Comparison of ENCODE assay signal across 28 cellular contexts in genomic region chr9:108235599-108235998, GRCh38.
"Had no signal": no experiment of that assay in that cellular context is flagged by ENCODE, and none has a peak within 500 bp of the region (broad histone marks: within the 10 kb centered on the region; RNA-seq: fewer than 3 reads in every experiment).

No MANE protein-coding gene starts in this region.

- H3K9me3 Mint-ChIP-seq: neural crest cell; stimulated activated memory B cell treated with anti-CD40 and anti-IgM and Interleukin-4, amounts not matched to agents 10 μg/mL and 1 μg/mL and 100 μg/mL, for 72 hours had no signal

- H3K27me3 ChIP-seq: left lung, right atrium auricular region, right lobe of liver, tibial nerve, upper lobe of left lung, vagina had no signal

- H3K4me2 ChIP-seq: smooth muscle cell had no signal

- H3K27ac ChIP-seq: left lung, lower lobe of right lung, parathyroid adenoma, right atrium auricular region, right lobe of liver, tibial nerve, upper lobe of left lung, vagina had no signal

- H3K4me1 ChIP-seq: left lung, lower lobe of right lung, parathyroid adenoma, right atrium auricular region, right lobe of liver, tibial nerve, upper lobe of left lung, vagina had no signal

- DNase-seq: hypothalamus; immature natural killer cell; kidney; left colon; left lung; lower lobe of right lung; mammary epithelial cell; midbrain; mucosa of descending colon; naive thymus-derived CD4-positive, alpha-beta T cell; nucleus accumbens; right lobe of liver; stimulated activated CD4-positive, alpha-beta T cell treated with anti-CD3 and anti-CD28 coated beads, Interleukin-1b, Interleukin-23, amount 100 ng/mL, for 48 hours; stimulated activated CD4-positive, alpha-beta T cell treated with anti-CD3 and anti-CD28 coated beads, Interleukin-2, amount 100 ng/mL, for 48 hours; stimulated activated CD4-positive, alpha-beta T cell treated with anti-CD3 and anti-CD28 coated beads, Interleukin-4, amount 100 ng/mL, for 4 hours; stimulated activated CD8-positive, alpha-beta memory T cell treated with anti-CD3 and anti-CD28 coated beads, Interleukin-4, amount 100 ng/mL, for 48 hours; stimulated activated naive CD4-positive, alpha-beta T cell treated with Interleukin-2 at 50 U/mL for 16 hours; stimulated activated naive CD8-positive, alpha-beta T cell treated with anti-CD3 and anti-CD28 coated beads, Interleukin-15, amount 100 ng/mL, for 72 hours; substantia nigra; upper lobe of left lung had no signal

- H3K9ac ChIP-seq: parathyroid adenoma had no signal

- H3K27ac Mint-ChIP-seq: immature natural killer cell; naive thymus-derived CD4-positive, alpha-beta T cell; natural killer cell treated with Interleukin-12 subunit alpha and Interleukin-12 subunit beta and Interleukin-15 and Interleukin-18, amount 100 ng/mL, for 72 hours; stimulated activated memory B cell treated with anti-CD40 and anti-IgM and Interleukin-4, amounts not matched to agents 10 μg/mL and 1 μg/mL and 100 μg/mL, for 72 hours; stimulated activated naive CD8-positive, alpha-beta T cell treated with anti-CD3 and anti-CD28 coated beads, Interleukin-15, amount 100 ng/mL, for 72 hours had no signal

- H3K9me3 ChIP-seq: lower lobe of right lung, mucosa of descending colon, right atrium auricular region, right lobe of liver, upper lobe of left lung, vagina had no signal

- H3K36me3 Mint-ChIP-seq: immature natural killer cell; naive thymus-derived CD4-positive, alpha-beta T cell; natural killer cell treated with Interleukin-12 subunit alpha and Interleukin-12 subunit beta and Interleukin-15 and Interleukin-18, amount 100 ng/mL, for 72 hours; stimulated activated memory B cell treated with anti-CD40 and anti-IgM and Interleukin-4, amounts not matched to agents 10 μg/mL and 1 μg/mL and 100 μg/mL, for 72 hours had no signal

- H3K36me3 ChIP-seq: left lung, lower lobe of right lung, right atrium auricular region, right lobe of liver, tibial nerve, upper lobe of left lung, vagina had no signal

- H3K27me3 Mint-ChIP-seq: naive thymus-derived CD4-positive, alpha-beta T cell; natural killer cell treated with Interleukin-12 subunit alpha and Interleukin-12 subunit beta and Interleukin-15 and Interleukin-18, amount 100 ng/mL, for 72 hours; stimulated activated naive CD8-positive, alpha-beta T cell treated with anti-CD3 and anti-CD28 coated beads, Interleukin-15, amount 100 ng/mL, for 72 hours had no signal

- H3K4me1 Mint-ChIP-seq: immature natural killer cell; naive thymus-derived CD4-positive, alpha-beta T cell; neural crest cell; stimulated activated memory B cell treated with anti-CD40 and anti-IgM and Interleukin-4, amounts not matched to agents 10 μg/mL and 1 μg/mL and 100 μg/mL, for 72 hours; stimulated activated naive CD8-positive, alpha-beta T cell treated with anti-CD3 and anti-CD28 coated beads, Interleukin-15, amount 100 ng/mL, for 72 hours had no signal

- H3K4me3 Mint-ChIP-seq: immature natural killer cell; naive thymus-derived CD4-positive, alpha-beta T cell; natural killer cell treated with Interleukin-12 subunit alpha and Interleukin-12 subunit beta and Interleukin-15 and Interleukin-18, amount 100 ng/mL, for 72 hours; neural crest cell; stimulated activated memory B cell treated with anti-CD40 and anti-IgM and Interleukin-4, amounts not matched to agents 10 μg/mL and 1 μg/mL and 100 μg/mL, for 72 hours; stimulated activated naive CD8-positive, alpha-beta T cell treated with anti-CD3 and anti-CD28 coated beads, Interleukin-15, amount 100 ng/mL, for 72 hours had no signal

- H3K4me3 ChIP-seq: left lung, lower lobe of right lung, mucosa of descending colon, right atrium auricular region, right lobe of liver, smooth muscle cell, tibial nerve, upper lobe of left lung, vagina had no signal

- H2AFZ ChIP-seq: parathyroid adenoma had no signal

- ATAC-seq: left colon; left lung; lower lobe of right lung; mucosa of descending colon; naive thymus-derived CD4-positive, alpha-beta T cell; natural killer cell treated with Interleukin-12 subunit alpha and Interleukin-12 subunit beta and Interleukin-15 and Interleukin-18, amount 100 ng/mL, for 72 hours; right lobe of liver; stimulated activated memory B cell treated with anti-CD40 and anti-IgM and Interleukin-4, amounts not matched to agents 10 μg/mL and 1 μg/mL and 100 μg/mL, for 72 hours; stimulated activated naive CD8-positive, alpha-beta T cell treated with anti-CD3 and anti-CD28 coated beads, Interleukin-15, amount 100 ng/mL, for 72 hours had no signal

- H3K79me2 ChIP-seq: parathyroid adenoma had no signal
